12 cellular contexts compared by ENCODE assay signal in the genomic region with DNA sequence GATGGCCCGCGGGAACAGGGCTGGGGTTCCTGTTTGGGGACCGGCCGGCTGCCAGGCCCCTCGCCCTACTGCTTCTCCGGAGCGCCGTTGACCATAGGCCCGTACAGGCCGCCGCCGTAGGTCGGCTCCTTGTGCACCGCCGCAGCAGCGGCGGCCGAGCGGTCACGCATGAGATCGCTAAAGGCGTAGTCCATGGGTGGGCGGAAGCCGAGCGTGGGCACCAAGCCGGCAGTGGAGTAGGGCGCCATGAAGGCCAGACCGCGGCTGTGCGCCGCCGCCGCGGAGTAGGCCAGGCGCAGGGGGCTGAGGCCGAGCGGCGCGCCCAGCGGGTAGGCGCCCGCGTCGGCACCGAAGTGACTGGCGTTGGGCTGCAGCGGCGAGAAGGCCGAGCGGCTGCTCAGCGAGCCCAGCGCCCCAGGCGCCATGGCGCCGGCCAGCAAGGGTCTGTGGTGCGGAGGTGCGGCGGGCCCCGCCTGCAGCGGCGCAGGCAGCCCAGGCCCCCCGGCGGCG. TPM values are rescaled to one million over a fixed set of nuclear protein-coding genes. Genes with fewer than 3 reads are reported as not detected.
A peak's percentile ranks its signal among the peaks of the same experiment; 100 is the strongest.
DNase-seq lines count a peak whose midpoint lies in the region; ATAC-seq and TF ChIP-seq lines count a peak whose summit lies in the region.
"Had no signal": no experiment of that assay in that cellular context is flagged by ENCODE, and none has a peak within 500 bp of the region (broad histone marks: within the 10 kb centered on the region; RNA-seq: fewer than 3 reads in every experiment).

No MANE protein-coding gene starts in this region.

- intact Hi-C loops in activated CD4-positive, alpha-beta T cell treated with anti-CD3 and anti-CD28 coated beads for 36 hours (cut with DNase I, micrococcal nuclease): no loop called here

- H2BK5ac ChIP-seq in mesendoderm (ENCODE audit: low read length): no peak overlapping the region

- WGBS in mesendoderm (ENCODE audit: extremely low coverage, insufficient coverage, low lambda C conversion rate): no CpG with 5 or more reads among the region's 64 CpGs

- H2BK15ac ChIP-seq in mesendoderm (replicated peaks; ENCODE audit: low read depth): no peak overlapping the region

- CTCF ChIA-PET in activated CD4-positive, alpha-beta T cell treated with anti-CD3 and anti-CD28 coated beads for 36 hours (lab: Charles Lee): no interaction called here

- TF ChIP-seq CTCF in thoracic aorta (IDR thresholded peaks at IDR 0.05): no peak

- no peak overlapping the region for H4K5ac ChIP-seq in mesendoderm (ENCODE audit: low read length)

- H3K36me3 Mint-ChIP-seq in activated CD4-positive, alpha-beta T cell treated with anti-CD3 and anti-CD28 coated beads for 36 hours (ENCODE audit: low read depth): no peaks in the 10 kb centered on the region
- peaks cover 4% of the 10 kb centered on the region for H3K36me3 Mint-ChIP-seq in effector memory CD8-positive, alpha-beta T cell (ENCODE audit: insufficient read depth)

- no peaks in the 10 kb centered on the region for H3K9me3 ChIP-seq in thoracic aorta
- H3K9me3 ChIP-seq: A549, HAP-1 had no signal

- peaks cover 37% of the 10 kb centered on the region for H3K4me1 Mint-ChIP-seq in activated CD4-positive, alpha-beta T cell treated with anti-CD3 and anti-CD28 coated beads for 36 hours
- peaks cover 20 to 26% of the 10 kb centered on the region in 2 donors for H3K4me1 Mint-ChIP-seq in effector memory CD8-positive, alpha-beta T cell (ENCODE audit: low read depth in 2 of 2)

- H2AK5ac ChIP-seq in mesendoderm (ENCODE audit: low read length): no peak overlapping the region

- H3K23ac ChIP-seq in mesendoderm (ENCODE audit: low read length): peak overlapping the region; percentile 80

- no peak overlapping the region for H3K27ac ChIP-seq in mesendoderm (ENCODE audit: low read depth, low read length)
- no peak overlapping the region for H3K27ac ChIP-seq in thoracic aorta
- H3K27ac ChIP-seq: A549 had no signal

- POLR2A ChIA-PET in activated CD4-positive, alpha-beta T cell treated with anti-CD3 and anti-CD28 coated beads for 36 hours (lab: Charles Lee): no interaction called here

- H4K8ac ChIP-seq in mesendoderm (ENCODE audit: low read depth, low read length): no peak overlapping the region

- H3K27me3 Mint-ChIP-seq in activated CD4-positive, alpha-beta T cell treated with anti-CD3 and anti-CD28 coated beads for 36 hours: peaks cover 67% of the 10 kb centered on the region
- H3K27me3 Mint-ChIP-seq in effector memory CD8-positive, alpha-beta T cell: peaks cover 78 to 90% of the 10 kb centered on the region in 2 donors

- no peaks in the 10 kb centered on the region for H3K79me1 ChIP-seq in mesendoderm (ENCODE audit: low read length)

- peaks cover 3% of the 10 kb centered on the region for H3K4me1 ChIP-seq in mesendoderm (ENCODE audit: control insufficient read depth, low read depth, low read length)
- peaks cover 23 to 63% of the 10 kb centered on the region in 2 donors for H3K4me1 ChIP-seq in thoracic aorta (ENCODE audit: control insufficient read depth in 1 of 2, low read depth in 2 of 2)
- H3K4me1 ChIP-seq: A549 had no signal

- H2BK120ac ChIP-seq in mesendoderm (ENCODE audit: low read depth, low read length): no peak overlapping the region

- no peaks in the 10 kb centered on the region for H3K79me2 ChIP-seq in mesendoderm (ENCODE audit: control insufficient read depth, insufficient read depth, low read length)

- H3K4me3 Mint-ChIP-seq in activated CD4-positive, alpha-beta T cell treated with anti-CD3 and anti-CD28 coated beads for 36 hours: no peak overlapping the region
- H3K4me3 Mint-ChIP-seq in effector memory CD8-positive, alpha-beta T cell: peak overlapping the region in 1 of 2 donors; percentile 50

- peaks cover 81% of the 10 kb centered on the region for H3K27me3 ChIP-seq in mesendoderm (ENCODE audit: insufficient read depth, low read length, poor library complexity)
- peaks cover 51% of the 10 kb centered on the region for H3K27me3 ChIP-seq in thoracic aorta (replicated peaks; ENCODE audit: insufficient read depth)

- peak overlapping the region; percentile 72 for H3K56ac ChIP-seq in mesendoderm (ENCODE audit: low read length)

- peak overlapping the region; percentile 45 for H3K9ac ChIP-seq in mesendoderm (ENCODE audit: low read length)

- H3K9me3 Mint-ChIP-seq in activated CD4-positive, alpha-beta T cell treated with anti-CD3 and anti-CD28 coated beads for 36 hours (ENCODE audit: low read depth): no peaks in the 10 kb centered on the region
- no peaks in the 10 kb centered on the region for H3K9me3 Mint-ChIP-seq in effector memory CD8-positive, alpha-beta T cell

- H3K18ac ChIP-seq in mesendoderm (ENCODE audit: low read length): no peak overlapping the region

- H3K4ac ChIP-seq in mesendoderm (ENCODE audit: low read depth, low read length): no peak overlapping the region

- H3K36me3 ChIP-seq in mesendoderm (ENCODE audit: control insufficient read depth, insufficient read depth, low read length) (no peaks in the 10 kb centered on the region), thoracic aorta (no peaks in the 10 kb centered on the region)
- H3K36me3 ChIP-seq: HAP-1 had no signal

- H3K4me3 ChIP-seq in mesendoderm (ENCODE audit: low read length) (no peak overlapping the region), thoracic aorta (peak overlapping the region; percentile 66)
- H3K4me3 ChIP-seq: A549, HAP-1 had no signal

- peak; percentile 15 for DNase-seq in activated CD4-positive, alpha-beta T cell treated with anti-CD3 and anti-CD28 coated beads for 36 hours
- DNase-seq in activated CD4-positive, alpha-beta T cell treated with anti-CD3 and anti-CD28 coated beads for 4 hours: no peak
- no peak for DNase-seq in effector memory CD8-positive, alpha-beta T cell
- DNase-seq in mesendoderm: peak; percentile 59
- DNase-seq in thoracic aorta (ENCODE audit: low spot score): no peak
- DNase-seq in OCI-M1 (lab: John Stamatoyannopoulos, UW): no peak
- no peak for DNase-seq in putamen (ENCODE audit: low spot score)
- no peak for DNase-seq in stimulated activated CD8-positive, alpha-beta memory T cell treated with anti-CD3 and anti-CD28 coated beads, Interleukin-4, amount 100 ng/mL, for 48 hours

- ATAC-seq in activated CD4-positive, alpha-beta T cell treated with anti-CD3 and anti-CD28 coated beads for 36 hours: no peak
- ATAC-seq in effector memory CD8-positive, alpha-beta T cell (replicated peaks): peak; percentile 12
- no peak for ATAC-seq in thoracic aorta (ENCODE audit: insufficient number of reproducible peaks, low FRiP score, low read depth)
- ATAC-seq: A549 had no signal

- peak overlapping the region; percentile 79 for H3K4me2 ChIP-seq in mesendoderm (ENCODE audit: low read length)
- H3K4me2 ChIP-seq: A549 had no signal

- H3K27ac Mint-ChIP-seq in activated CD4-positive, alpha-beta T cell treated with anti-CD3 and anti-CD28 coated beads for 36 hours: no peak overlapping the region
- no peak overlapping the region for H3K27ac Mint-ChIP-seq in effector memory CD8-positive, alpha-beta T cell

RNA-seq across cellular contexts. Expression of gene DMRTA2, which starts 4.6 kb away (rescaled TPM):
- not detected for total RNA-seq in activated CD4-positive, alpha-beta T cell treated with anti-CD3 and anti-CD28 coated beads for 36 hours
- 0.03 TPM for polyA plus RNA-seq in mesendoderm (2013, experiment 1 of 2)
- polyA plus RNA-seq in mesendoderm (2013, experiment 2 of 2): 0.04 TPM
- under 1 TPM; 0.28 to 0.41 TPM for total RNA-seq in thoracic aorta
- total RNA-seq: pulmonary artery endothelial cell had no signal
- polyA plus RNA-seq: IgD-negative memory B cell had no signal

Comparison
In these comparisons a context has a peak if more than half of its experiments do, and no peak if none do; other contexts are left out.
1. DNase-seq: peak in activated CD4-positive, alpha-beta T cell treated with anti-CD3 and anti-CD28 coated beads for 36 hours (single experiment) and mesendoderm (single experiment); none in activated CD4-positive, alpha-beta T cell treated with anti-CD3 and anti-CD28 coated beads for 4 hours (0 of 2), effector memory CD8-positive, alpha-beta T cell (0 of 3), thoracic aorta (single experiment), OCI-M1 (single experiment), putamen (single experiment) and stimulated activated CD8-positive, alpha-beta memory T cell treated with anti-CD3 and anti-CD28 coated beads, Interleukin-4, amount 100 ng/mL, for 48 hours (single experiment).